In the genomic region with DNA sequence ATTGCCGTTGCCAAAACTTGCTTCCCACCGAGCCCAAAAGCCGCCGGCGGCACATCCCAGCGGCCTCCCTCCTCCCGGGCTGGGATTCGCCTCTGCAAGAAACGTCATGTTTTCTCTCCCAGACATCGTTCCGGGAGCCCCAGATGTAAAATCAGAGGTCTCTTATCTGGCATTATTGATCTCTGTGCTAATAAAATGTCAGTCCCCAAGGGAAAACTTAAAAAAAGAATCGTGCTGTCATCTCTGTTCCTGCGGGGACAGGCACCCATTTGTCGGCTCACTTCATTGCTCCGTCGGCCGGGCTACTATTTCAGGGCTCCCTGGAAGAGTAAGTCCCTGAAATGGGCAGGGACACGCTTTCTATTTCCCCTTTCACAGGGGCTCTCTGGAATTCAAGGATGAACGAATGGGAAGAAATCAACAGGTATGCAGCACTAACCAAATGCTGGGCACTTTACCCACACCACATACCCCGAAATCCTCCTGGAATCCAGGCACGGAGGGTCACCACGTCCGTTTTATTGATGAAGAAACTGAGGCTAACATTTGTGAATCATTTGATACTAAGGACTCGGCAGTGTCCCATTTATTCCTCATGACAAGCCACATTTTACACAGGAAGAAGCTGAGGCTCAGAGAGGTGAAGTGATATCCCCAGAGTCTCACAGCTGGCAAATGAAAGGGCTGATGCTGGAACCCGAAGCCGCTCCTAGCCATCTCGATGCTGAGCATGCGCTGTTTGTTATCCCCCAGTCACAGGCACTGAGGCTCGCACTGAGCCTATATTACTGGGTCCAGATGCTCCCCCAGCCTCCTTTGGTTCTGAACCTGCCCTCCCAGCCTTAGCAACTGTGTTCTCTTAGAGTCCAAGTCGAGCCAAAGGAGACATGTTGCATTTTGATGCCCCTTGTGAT, we compare ENCODE assay signal across 1 cellular context.
TF ChIP-seq lines count a peak whose summit lies in the region.

No MANE protein-coding gene starts in this region.

TF ChIP-seq in K562, 482 proteins besides CTCF, POLR2A, EP300 and RAD21:
- TF ChIP-seq, protein P1, sequence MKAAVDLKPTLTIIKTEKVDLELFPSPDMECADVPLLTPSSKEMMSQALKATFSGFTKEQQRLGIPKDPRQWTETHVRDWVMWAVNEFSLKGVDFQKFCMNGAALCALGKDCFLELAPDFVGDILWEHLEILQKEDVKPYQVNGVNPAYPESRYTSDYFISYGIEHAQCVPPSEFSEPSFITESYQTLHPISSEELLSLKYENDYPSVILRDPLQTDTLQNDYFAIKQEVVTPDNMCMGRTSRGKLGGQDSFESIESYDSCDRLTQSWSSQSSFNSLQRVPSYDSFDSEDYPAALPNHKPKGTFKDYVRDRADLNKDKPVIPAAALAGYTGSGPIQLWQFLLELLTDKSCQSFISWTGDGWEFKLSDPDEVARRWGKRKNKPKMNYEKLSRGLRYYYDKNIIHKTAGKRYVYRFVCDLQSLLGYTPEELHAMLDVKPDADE (conservative IDR thresholded peaks at IDR 0.05; ENCODE audit: control insufficient read depth, low read depth, low read length) = no peak
- TF ChIP-seq KAT8 (IDR thresholded peaks at IDR 0.05; ENCODE audit: low read depth) (no peak), ZNF23 (CRISPR knock-in tag; IDR thresholded peaks at IDR 0.05) (no peak), FOXK2 (conservative IDR thresholded peaks at IDR 0.05 in 1 of 2, IDR thresholded peaks at IDR 0.05 in 1 of 2; ENCODE audit: low read depth in 2 of 2) (no peak), NRF1 (conservative IDR thresholded peaks at IDR 0.05 in 1 of 2, IDR thresholded peaks at IDR 0.05 in 1 of 2) (peak; percentile 30 to 56; a peak in 3 of 4 replicates)
